In genomic region chr3:75638947-75639346, GRCh38 we compare ENCODE assay signal across 6 cellular contexts. TPM values are rescaled to one million over a fixed set of nuclear protein-coding genes. Genes with fewer than 3 reads are reported as not detected.
"Had no signal": no experiment of that assay in that cellular context is flagged by ENCODE, and none has a peak within 500 bp of the region (broad histone marks: within the 10 kb centered on the region; RNA-seq: fewer than 3 reads in every experiment).

No MANE protein-coding gene starts in this region.

RNA-seq across cellular contexts. Expression of gene FRG2C, which starts 25.2 kb away (rescaled TPM):
- total RNA-seq: M059J, PC-3, Peyer's patch, Right ventricle myocardium superior, SJSA1 had no signal
- polyA plus RNA-seq: SK-N-SH had no signal
